8 cellular contexts compared by ENCODE assay signal in genomic region chr14:68979021-68979721, GRCh38. TPM values are rescaled to one million over a fixed set of nuclear protein-coding genes. Genes with fewer than 3 reads are reported as not detected.
DNase-seq lines count a peak whose midpoint lies in the region; ATAC-seq and TF ChIP-seq lines count a peak whose summit lies in the region.

Gene ACTN1 (minus strand): TSS chr14:68979302. CDS start chr14:68979056, 246 bp downstream.

- H3K4me1 Mint-ChIP-seq in CD14-positive monocyte (peaks cover 37% of the 10 kb centered on the region), WTC11 (peaks cover 47% of the 10 kb centered on the region)

- CTCF ChIA-PET in HEK293T (lab: Yijun Ruan, JAX) (no interaction called here), WTC11 (lab: Charles Lee) (interaction anchor here (0.8 to 2.0 kb wide), 8 partner anchors 30 to 150 kb away, joined by 3 to 11 read pairs (median 6); no protein-coding TSS in a partner anchor)

- peaks cover 0 to 10% (median 7%) of the 10 kb centered on the region in 3 donors for H3K27me3 Mint-ChIP-seq in CD14-positive monocyte (ENCODE audit: low read depth in 3 of 3)
- peaks cover 7% of the 10 kb centered on the region for H3K27me3 Mint-ChIP-seq in WTC11 (ENCODE audit: low read depth)

- DNase-seq in CD14-positive monocyte (ENCODE audit: low spot score) (peak; percentile 91), HEK293T (ENCODE audit: extremely low spot score) (peak; percentile 94), NCI-H2227 (lab: John Stamatoyannopoulos, UW; ENCODE audit: unreplicated experiment) (peak; percentile 96), WTC11 (ENCODE audit: low spot score) (peak; percentile 92), cardiac fibroblast (ENCODE audit: low read depth in 2 of 2) (peak; percentile 98 to 99), skeletal muscle cell (ENCODE audit: low read depth) (peak; percentile 92)

- POLR2A ChIA-PET in HEK293T (lab: Yijun Ruan, JAX) = interaction anchor here (1.0 to 1.4 kb wide), 3 partner anchors 9 to 39 kb away, joined by 3 to 4 read pairs (median 4); no protein-coding TSS in a partner anchor
- POLR2A ChIA-PET in WTC11 (lab: Charles Lee) = interaction anchor here (1.0 to 1.7 kb wide), 9 partner anchors 9 to 77 kb away, joined by 3 to 13 read pairs (median 3); no protein-coding TSS in a partner anchor

- intact Hi-C loops in CD14-positive monocyte (cut with micrococcal nuclease) = loop anchor here in 1 of 2 donors (2.0 to 5.0 kb wide), 2 partner anchors 68 to 113 kb away; no protein-coding TSS in a partner anchor

- TF ChIP-seq CTCF in CD14-positive monocyte (IDR thresholded peaks at IDR 0.05) = no peak
- TF ChIP-seq CTCF in WTC11 (IDR thresholded peaks at IDR 0.05) = no peak
- TF ChIP-seq CTCF in cardiac fibroblast (IDR thresholded peaks at IDR 0.05; ENCODE audit: low read depth, low read length) = no peak

- ATAC-seq in WTC11 (peak; percentile 78), HG02884 (IDR thresholded peaks at IDR 0.05; ENCODE audit: unreplicated experiment) (no peak)

- no peaks in the 10 kb centered on the region for H3K9me3 ChIP-seq in iPS-18c (ENCODE audit: control insufficient read depth, insufficient read depth, low read length)

- H3K27ac Mint-ChIP-seq in CD14-positive monocyte (peak within 1 kb of the TSS; percentile 60 to 92 (median 84)), WTC11 (peak within 1 kb of the TSS; percentile 99)

- H3K36me3 Mint-ChIP-seq in CD14-positive monocyte (peaks cover 9 to 12% of the 10 kb centered on the region in 2 donors), WTC11 (peaks cover 11% of the 10 kb centered on the region)

- H3K4me3 ChIP-seq in cardiac fibroblast (replicated peaks in 1 of 2; ENCODE audit: low read depth in 2 of 2, low read length in 2 of 2) (peak within 1 kb of the TSS; percentile 92 to 93), iPS-18c (ENCODE audit: insufficient read depth, low read depth, low read length) (peak within 1 kb of the TSS; percentile 99), skeletal muscle cell (ENCODE audit: low read depth, low read length) (peak within 1 kb of the TSS; percentile 92)

- H3K9me3 Mint-ChIP-seq in CD14-positive monocyte = peaks cover 0 to 3% (median under 1%) of the 10 kb centered on the region in 7 donors
- peaks cover 3% of the 10 kb centered on the region; the same call in 1 of the 2 replicates for H3K9me3 Mint-ChIP-seq in WTC11

- H3K4me3 Mint-ChIP-seq in CD14-positive monocyte = peak within 1 kb of the TSS; percentile 93 to 96
- H3K4me3 Mint-ChIP-seq in WTC11 = peak within 1 kb of the TSS; percentile 90

TF ChIP-seq in HEK293T, 16 proteins besides CTCF, POLR2A, EP300 and RAD21:
- TF ChIP-seq ELF4 (IDR thresholded peaks at IDR 0.05) = no peak
- peak; percentile 32; the same call in 1 of the 2 replicates for TF ChIP-seq CTBP1 (IDR thresholded peaks at IDR 0.05; ENCODE audit: borderline replicate concordance)
- no peak for TF ChIP-seq HDGF (IDR thresholded peaks at IDR 0.05; ENCODE audit: borderline replicate concordance)
- peak; percentile 94 for TF ChIP-seq TARDBP (IDR thresholded peaks at IDR 0.05)
- peak; percentile 99 for TF ChIP-seq PKNOX1 (IDR thresholded peaks at IDR 0.05)
- no peak for TF ChIP-seq FOXA1 (IDR thresholded peaks at IDR 0.05)
- TF ChIP-seq FOXM1 (IDR thresholded peaks at IDR 0.05; ENCODE audit: borderline replicate concordance) = no peak
- no peak for TF ChIP-seq ARNT (IDR thresholded peaks at IDR 0.05)
- peak; percentile 63 for TF ChIP-seq L3MBTL2 (conservative IDR thresholded peaks at IDR 0.05)
- TF ChIP-seq BHLHE40 (IDR thresholded peaks at IDR 0.05; ENCODE audit: borderline replicate concordance) = no peak
- no peak for TF ChIP-seq FOXK2 (IDR thresholded peaks at IDR 0.05)

TF ChIP-seq in WTC11, 78 proteins besides CTCF, POLR2A, EP300 and RAD21 (continues in another document):
- TF ChIP-seq HMGXB4 (CRISPR knock-in tag; IDR thresholded peaks at IDR 0.05) (no peak; the same call in 1 of the 2 replicates), MYBL2 (CRISPR knock-in tag; IDR thresholded peaks at IDR 0.05) (peak; percentile 62; the same call in 1 of the 2 replicates), ESRRA (CRISPR knock-in tag; IDR thresholded peaks at IDR 0.05; ENCODE audit: borderline replicate concordance) (no peak), ZNF138 (CRISPR knock-in tag; conservative IDR thresholded peaks at IDR 0.05) (no peak), E2F1 (CRISPR knock-in tag; IDR thresholded peaks at IDR 0.05) (no peak), FOXK1 (CRISPR knock-in tag; IDR thresholded peaks at IDR 0.05) (0 out of 2 replicates have a peak, but pooled peaks have one; percentile 22), NR1H2 (CRISPR knock-in tag; IDR thresholded peaks at IDR 0.05) (no peak), ARID4B (CRISPR knock-in tag; IDR thresholded peaks at IDR 0.05; ENCODE audit: borderline replicate concordance) (no peak), CREB1 (CRISPR knock-in tag; IDR thresholded peaks at IDR 0.05) (no peak), ETV6 (CRISPR knock-in tag; IDR thresholded peaks at IDR 0.05) (no peak), EMX1 (CRISPR knock-in tag; IDR thresholded peaks at IDR 0.05) (0 out of 2 replicates have a peak, but pooled peaks have one; percentile 72), SOX15 (CRISPR knock-in tag; IDR thresholded peaks at IDR 0.05) (no peak), ZNF219 (CRISPR knock-in tag; IDR thresholded peaks at IDR 0.05; ENCODE audit: borderline replicate concordance) (no peak), ZNF423 (CRISPR knock-in tag; IDR thresholded peaks at IDR 0.05) (peak; percentile 63), MLX (CRISPR knock-in tag; IDR thresholded peaks at IDR 0.05) (no peak), FOXP1 (CRISPR knock-in tag; IDR thresholded peaks at IDR 0.05; ENCODE audit: borderline replicate concordance) (peak; percentile 51; the same call in 1 of the 2 replicates)

RNA-seq across cellular contexts. Expression of gene ACTN1, which starts in this region (rescaled TPM):
- 10 to 100 TPM; 41.4 to 75.0 TPM for polyA plus RNA-seq in CD14-positive monocyte
- total RNA-seq in WTC11 (2021) = 196 to 198 TPM (median 197 TPM) in 3 replicates
